Comparison of ENCODE assay signal across 26 cellular contexts in the genomic region with DNA sequence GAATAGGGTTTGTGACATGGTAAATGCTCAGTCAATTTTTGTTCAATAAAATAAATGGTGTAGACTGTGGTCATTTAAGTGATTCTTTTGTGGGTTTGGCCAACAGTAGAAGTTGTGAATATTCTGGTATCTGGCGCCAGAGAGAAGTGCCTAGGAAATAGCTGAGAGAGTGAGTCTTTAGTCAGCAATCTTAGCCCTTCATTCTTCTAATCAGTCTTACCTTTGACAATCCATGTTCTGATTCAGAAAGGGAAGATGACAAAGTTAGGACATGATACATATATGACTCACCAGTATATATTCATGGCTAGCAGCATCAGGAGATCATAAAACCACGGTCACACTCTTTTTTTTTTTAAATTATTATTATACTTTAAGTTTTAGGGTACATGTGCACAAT.
A peak's percentile ranks its signal among the peaks of the same experiment; 100 is the strongest.
DNase-seq lines count a peak whose midpoint lies in the region; ATAC-seq and TF ChIP-seq lines count a peak whose summit lies in the region.
"Had no signal": no experiment of that assay in that cellular context is flagged by ENCODE, and none has a peak within 500 bp of the region (broad histone marks: within the 10 kb centered on the region; RNA-seq: fewer than 3 reads in every experiment).

No MANE protein-coding gene starts in this region.

- H3K4me1 ChIP-seq in RWPE2 (ENCODE audit: insufficient read depth, poor library complexity, severe bottlenecking) (peaks cover 16% of the 10 kb centered on the region), aorta (ENCODE audit: control insufficient read depth in 1 of 2, insufficient read depth in 2 of 2, low read length in 2 of 2) (no peaks in the 10 kb centered on the region)
- H3K4me1 ChIP-seq: colonic mucosa, thyroid gland had no signal

- H3K27me3 ChIP-seq in RWPE2 (ENCODE audit: insufficient read depth, poor library complexity, severe bottlenecking) (no peaks in the 10 kb centered on the region), aorta (ENCODE audit: control insufficient read depth in 1 of 2, insufficient read depth in 2 of 2, low read length in 1 of 2) (no peaks in the 10 kb centered on the region)
- H3K27me3 ChIP-seq: colonic mucosa, thyroid gland had no signal

- H3K9me3 ChIP-seq in RWPE2 (ENCODE audit: severe bottlenecking) = no peaks in the 10 kb centered on the region
- no peaks in the 10 kb centered on the region for H3K9me3 ChIP-seq in aorta (ENCODE audit: control insufficient read depth, low read length)
- H3K9me3 ChIP-seq: colonic mucosa, thyroid gland had no signal

- WGBS in aorta, 2 donors = 91 to 96% methylated on average over 2 of the region's 2 CpGs

- intact Hi-C loops in aorta (cut with DNase I) = no loop called here

- peak; percentile 46 for DNase-seq in HS-5 (ENCODE audit: low read depth)
- DNase-seq in RWPE2 (ENCODE audit: low spot score) = no peak
- peak; percentile 35 for DNase-seq in fibroblast of peridontal ligament (ENCODE audit: extremely low read depth)
- no peak for DNase-seq in aorta
- DNase-seq in activated naive CD8-positive, alpha-beta T cell treated with anti-CD3 and anti-CD28 coated beads, Interleukin-2, amount 50 U/mL, for 24 hours = no peak
- DNase-seq: activated CD4-positive, CD25-positive, alpha-beta regulatory T cell treated with anti-CD3 and anti-CD28 coated beads, Interleukin-2, amount 50 U/mL, for 72 hours; activated CD8-positive, alpha-beta T cell treated with anti-CD3 and anti-CD28 coated beads, Interleukin-2, amount 10 ng/mL, durations not matched to agents 7 days and 5 days; activated effector memory CD4-positive, alpha-beta T cell treated with anti-CD3 and anti-CD28 coated beads, Interleukin-2, amount 50 U/mL, for 16 hours; activated T-cell treated with anti-CD3 and anti-CD28 coated beads for 4 hours; AML-193; CD8-positive, alpha-beta memory T cell; colonic mucosa; DMS153; effector memory CD4-positive, alpha-beta T cell; GDM1; NCI-H446; NCI-H82; right cardiac atrium; SHP77 treated with DMSO at 0.1 percent for 48 hours; stimulated activated CD4-positive, alpha-beta T cell treated with anti-CD3 and anti-CD28 coated beads, Interleukin-4, amount 100 ng/mL, for 4 hours; stimulated activated naive CD4-positive, alpha-beta T cell; thyroid gland had no signal

- H3K4me3 Mint-ChIP-seq in activated naive CD8-positive, alpha-beta T cell treated with anti-CD3 and anti-CD28 coated beads, Interleukin-2, amount 50 U/mL, for 24 hours = no peak overlapping the region
- H3K4me3 Mint-ChIP-seq: activated CD8-positive, alpha-beta T cell treated with anti-CD3 and anti-CD28 coated beads, Interleukin-2, amount 10 ng/mL, durations not matched to agents 7 days and 5 days; CD8-positive, alpha-beta memory T cell; neural crest cell had no signal

- H3K27me3 Mint-ChIP-seq in activated naive CD8-positive, alpha-beta T cell treated with anti-CD3 and anti-CD28 coated beads, Interleukin-2, amount 50 U/mL, for 24 hours = no peaks in the 10 kb centered on the region
- H3K27me3 Mint-ChIP-seq: CD8-positive, alpha-beta memory T cell had no signal

- H3K9me3 Mint-ChIP-seq in activated naive CD8-positive, alpha-beta T cell treated with anti-CD3 and anti-CD28 coated beads, Interleukin-2, amount 50 U/mL, for 24 hours = peaks cover under 1% of the 10 kb centered on the region

- no peaks in the 10 kb centered on the region for H3K4me1 Mint-ChIP-seq in activated naive CD8-positive, alpha-beta T cell treated with anti-CD3 and anti-CD28 coated beads, Interleukin-2, amount 50 U/mL, for 24 hours
- H3K4me1 Mint-ChIP-seq: CD8-positive, alpha-beta memory T cell; neural crest cell had no signal

- no peaks in the 10 kb centered on the region for H3K36me3 Mint-ChIP-seq in activated naive CD8-positive, alpha-beta T cell treated with anti-CD3 and anti-CD28 coated beads, Interleukin-2, amount 50 U/mL, for 24 hours (ENCODE audit: low read depth)
- H3K36me3 Mint-ChIP-seq: CD8-positive, alpha-beta memory T cell had no signal

- H3K27ac ChIP-seq in RWPE2 (ENCODE audit: poor library complexity, severe bottlenecking) (peak overlapping the region; percentile 17), aorta (ENCODE audit: low read depth in 1 of 2, low read length in 2 of 2) (no peak overlapping the region)
- H3K27ac ChIP-seq: colonic mucosa, thyroid gland had no signal

- no peak overlapping the region for H3K4me3 ChIP-seq in RWPE2 (ENCODE audit: severe bottlenecking)
- no peak overlapping the region for H3K4me3 ChIP-seq in aorta (ENCODE audit: low read length in 2 of 2)
- H3K4me3 ChIP-seq: colonic mucosa, thyroid gland had no signal

- peak; percentile 83 for ATAC-seq in RWPE2 (ENCODE audit: low read depth)
- no peak for ATAC-seq in HG03442 (IDR thresholded peaks at IDR 0.05; ENCODE audit: unreplicated experiment)
- no peak for ATAC-seq in aorta (ENCODE audit: low FRiP score)
- no peak for ATAC-seq in activated naive CD8-positive, alpha-beta T cell treated with anti-CD3 and anti-CD28 coated beads, Interleukin-2, amount 50 U/mL, for 24 hours
- ATAC-seq in GM19467 (IDR thresholded peaks at IDR 0.05; ENCODE audit: unreplicated experiment) = no peak
- ATAC-seq: activated CD8-positive, alpha-beta T cell treated with anti-CD3 and anti-CD28 coated beads, Interleukin-2, amount 10 ng/mL, durations not matched to agents 7 days and 5 days; esophagus mucosa; right cardiac atrium had no signal

- H3K36me3 ChIP-seq in RWPE2 (ENCODE audit: low read depth) = no peaks in the 10 kb centered on the region
- no peaks in the 10 kb centered on the region for H3K36me3 ChIP-seq in aorta (ENCODE audit: control insufficient read depth in 1 of 2, insufficient read depth in 2 of 2, low read length in 1 of 2)
- H3K36me3 ChIP-seq: colonic mucosa, thyroid gland had no signal

- no peak overlapping the region for H3K27ac Mint-ChIP-seq in activated naive CD8-positive, alpha-beta T cell treated with anti-CD3 and anti-CD28 coated beads, Interleukin-2, amount 50 U/mL, for 24 hours
- H3K27ac Mint-ChIP-seq: activated CD8-positive, alpha-beta T cell treated with anti-CD3 and anti-CD28 coated beads, Interleukin-2, amount 10 ng/mL, durations not matched to agents 7 days and 5 days; CD8-positive, alpha-beta memory T cell had no signal

- TF ChIP-seq CTCF in RWPE2 (IDR thresholded peaks at IDR 0.05; ENCODE audit: poor library complexity, severe bottlenecking) = no peak

Comparison
In these comparisons a context has a peak if more than half of its experiments do, and no peak if none do; other contexts are left out.
1. DNase-seq: peak in HS-5 (single experiment) and fibroblast of peridontal ligament (single experiment); none in RWPE2 (single experiment), aorta (0 of 2) and activated naive CD8-positive, alpha-beta T cell treated with anti-CD3 and anti-CD28 coated beads, Interleukin-2, amount 50 U/mL, for 24 hours (single experiment).